ENCODE assay signal across 8 cellular contexts in the genomic region with DNA sequence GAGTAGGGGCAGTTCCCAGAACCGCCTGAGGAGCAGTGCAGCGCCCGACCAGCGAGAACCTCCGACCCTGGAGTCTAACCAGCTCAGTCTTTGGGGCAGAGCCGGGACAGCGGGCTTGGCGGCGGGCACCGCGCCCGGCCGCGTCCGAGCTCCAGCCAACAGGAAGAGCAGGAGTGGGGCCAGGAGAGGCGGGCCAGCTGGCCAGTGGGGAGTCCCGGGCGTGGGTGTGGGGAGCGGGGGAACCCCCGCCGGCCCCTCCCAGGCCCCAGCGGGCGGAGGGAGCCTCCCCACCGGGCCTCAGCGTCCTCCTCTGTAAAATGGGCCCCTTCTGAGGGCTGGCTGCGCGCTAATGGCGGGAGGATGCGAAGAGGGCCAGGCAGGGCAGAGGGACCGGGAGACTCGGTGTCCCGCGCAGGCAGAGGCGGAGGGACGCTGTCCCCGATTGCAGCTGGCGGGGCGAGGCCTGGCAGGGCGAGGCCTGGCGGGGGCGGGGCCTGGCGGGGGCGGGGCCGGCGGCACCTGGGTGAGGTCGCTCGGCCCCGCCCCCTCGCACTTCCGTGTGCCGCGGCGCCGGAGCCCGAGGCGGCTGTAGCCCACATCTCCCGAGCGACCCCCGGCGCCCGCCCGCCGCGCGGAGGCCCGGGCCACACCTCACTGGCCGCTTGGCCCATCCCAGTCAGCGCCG. TPM values are rescaled to one million over a fixed set of nuclear protein-coding genes. Genes with fewer than 3 reads are reported as not detected.
DNase-seq lines count a peak whose midpoint lies in the region; ATAC-seq, FAIRE-seq and TF ChIP-seq lines count a peak whose summit lies in the region.

A gene (plus strand): TSS at position 550 of the 685 bp plus-strand sequence. CDS start 17,214 bp downstream, outside the sequence.

- peak within 1 kb of the TSS; percentile 78 for H3K27ac ChIP-seq in kidney (ENCODE audit: low read depth in 2 of 2, low read length in 2 of 2)

- H3K36me3 Mint-ChIP-seq in central memory CD8-positive, alpha-beta T cell (ENCODE audit: insufficient read depth), result peaks cover 17% of the 10 kb centered on the region

- peaks cover 26 to 49% of the 10 kb centered on the region in 2 donors for H3K4me1 ChIP-seq in kidney (ENCODE audit: control insufficient read depth in 1 of 2, insufficient read depth in 1 of 2, low read depth in 1 of 2, low read length in 2 of 2)

- peak within 1 kb of the TSS; percentile 73 to 76 for H3K4me3 ChIP-seq in kidney (ENCODE audit: low read length in 2 of 2)

- TF ChIP-seq CTCF in kidney (IDR thresholded peaks at IDR 0.05; ENCODE audit: borderline replicate concordance, extremely low read depth, insufficient read depth), result peak; percentile 6

- H3K9ac ChIP-seq in kidney (ENCODE audit: low read length in 2 of 2), result peak within 1 kb of the TSS; percentile 76 to 77

- H3K36me3 ChIP-seq in kidney (ENCODE audit: control insufficient read depth in 1 of 2, insufficient read depth in 2 of 2, low read length in 2 of 2), result no peaks in the 10 kb centered on the region

- FAIRE-seq in kidney (lab: Jason Lieb, UNC), result no peak

- intact Hi-C loops in kidney (cut with DNase I), result no loop called here

- H3K4me1 Mint-ChIP-seq in central memory CD8-positive, alpha-beta T cell, result peaks cover 23% of the 10 kb centered on the region

- no peaks in the 10 kb centered on the region for H3K9me3 Mint-ChIP-seq in central memory CD8-positive, alpha-beta T cell

- H3K4me3 Mint-ChIP-seq in central memory CD8-positive, alpha-beta T cell, result peak within 1 kb of the TSS; percentile 84

- H3K27ac Mint-ChIP-seq in central memory CD8-positive, alpha-beta T cell (ENCODE audit: low read depth), result peak within 1 kb of the TSS; percentile 81

- peak; percentile 41 for ATAC-seq in HG02623 (IDR thresholded peaks at IDR 0.05; ENCODE audit: unreplicated experiment)
- ATAC-seq in central memory CD8-positive, alpha-beta T cell (replicated peaks; ENCODE audit: extremely low read depth, poor library complexity, severe bottlenecking), result peak; percentile 45

- peaks cover 5% of the 10 kb centered on the region for H3K27me3 Mint-ChIP-seq in central memory CD8-positive, alpha-beta T cell

- no peaks in the 10 kb centered on the region for H3K9me3 ChIP-seq in kidney (ENCODE audit: control insufficient read depth in 1 of 2, low read length in 2 of 2)

- DNase-seq in NCI-H1694 treated with DMSO at 0.1 percent for 48 hours (lab: John Stamatoyannopoulos, UW), result peak; percentile 1
- no peak for DNase-seq in NCI-H1694 (lab: John Stamatoyannopoulos, UW)
- DNase-seq in NCI-H1105 treated with DMSO at 0.1 percent for 48 hours (lab: John Stamatoyannopoulos, UW), result peak; percentile 39
- DNase-seq in activated CD4-positive, CD25-positive, alpha-beta regulatory T cell (lab: John Stamatoyannopoulos, UW), result peak; percentile 57 to 85 (median 72)
- peak; percentile 42 to 43 for DNase-seq in central memory CD8-positive, alpha-beta T cell (ENCODE audit: low spot score in 2 of 2)
- peak; percentile 94 for DNase-seq in kidney
- DNase-seq in stimulated activated CD4-positive, alpha-beta T cell treated with anti-CD3 and anti-CD28 coated beads, Interleukin-15, amount 100 ng/mL, for 1 hour (ENCODE audit: low read depth in 1 of 2, low spot score in 1 of 2), result peak; percentile 60 to 75

RNA-seq across cellular contexts. Expression of the gene that starts here (rescaled TPM):
- 26.6 TPM for total RNA-seq in kidney
- polyA plus RNA-seq in kidney (ENCODE audit: insufficient read depth, low read depth, low replicate concordance), result 29.1 TPM
